9 cellular contexts compared by ENCODE assay signal in genomic region chr14:68784995-68785816, GRCh38. TPM values are rescaled to one million over a fixed set of nuclear protein-coding genes. Genes with fewer than 3 reads are reported as not detected.
DNase-seq lines count a peak whose midpoint lies in the region; ATAC-seq and TF ChIP-seq lines count a peak whose summit lies in the region.
"Had no signal": no experiment of that assay in that cellular context is flagged by ENCODE, and none has a peak within 500 bp of the region (broad histone marks: within the 10 kb centered on the region; RNA-seq: fewer than 3 reads in every experiment).

No MANE protein-coding gene starts in this region.

- peak overlapping the region; percentile 93 for H3K27ac Mint-ChIP-seq in activated CD8-positive, alpha-beta memory T cell treated with anti-CD3 and anti-CD28 coated beads, Interleukin-2, amount 10 ng/mL, durations not matched to agents 7 days and 5 days

- H3K9me3 Mint-ChIP-seq in activated CD8-positive, alpha-beta memory T cell treated with anti-CD3 and anti-CD28 coated beads, Interleukin-2, amount 10 ng/mL, durations not matched to agents 7 days and 5 days (ENCODE audit: low read depth), result no peaks in the 10 kb centered on the region

- TF ChIP-seq CTCF in breast epithelium (IDR thresholded peaks at IDR 0.05), result no peak
- TF ChIP-seq CTCF in lower lobe of right lung (IDR thresholded peaks at IDR 0.05), result no peak

- H3K9me3 ChIP-seq in breast epithelium, result no peaks in the 10 kb centered on the region
- H3K9me3 ChIP-seq in lower lobe of right lung, result no peaks in the 10 kb centered on the region

- no peak overlapping the region for H3K4me3 Mint-ChIP-seq in activated CD8-positive, alpha-beta memory T cell treated with anti-CD3 and anti-CD28 coated beads, Interleukin-2, amount 10 ng/mL, durations not matched to agents 7 days and 5 days

- no peak for ATAC-seq in activated CD8-positive, alpha-beta memory T cell treated with anti-CD3 and anti-CD28 coated beads, Interleukin-2, amount 10 ng/mL, durations not matched to agents 7 days and 5 days
- ATAC-seq in lower lobe of right lung, result peak in 1 of 2 donors; percentile 0

- H3K4me3 ChIP-seq in breast epithelium (no peak overlapping the region), lower lobe of right lung (no peak overlapping the region), urinary bladder (ENCODE audit: low read depth, low read length) (no peak overlapping the region)

- peak overlapping the region; percentile 76 to 98 for H3K27ac ChIP-seq in breast epithelium
- H3K27ac ChIP-seq in lower lobe of right lung, result peak overlapping the region; percentile 100
- peak overlapping the region; percentile 33 for H3K27ac ChIP-seq in urinary bladder (ENCODE audit: low read depth)
- H3K27ac ChIP-seq: C4-2B had no signal

- H3K36me3 Mint-ChIP-seq in activated CD8-positive, alpha-beta memory T cell treated with anti-CD3 and anti-CD28 coated beads, Interleukin-2, amount 10 ng/mL, durations not matched to agents 7 days and 5 days, result peaks cover 30% of the 10 kb centered on the region

- no peaks in the 10 kb centered on the region for H3K27me3 Mint-ChIP-seq in activated CD8-positive, alpha-beta memory T cell treated with anti-CD3 and anti-CD28 coated beads, Interleukin-2, amount 10 ng/mL, durations not matched to agents 7 days and 5 days

- peak; percentile 40 for DNase-seq in activated CD8-positive, alpha-beta memory T cell treated with anti-CD3 and anti-CD28 coated beads, Interleukin-2, amount 10 ng/mL, durations not matched to agents 7 days and 5 days
- no peak for DNase-seq in activated CD8-positive, alpha-beta memory T cell treated with anti-CD3 and anti-CD28 coated beads, Interleukin-2, amount 50 U/mL, for 48 hours
- DNase-seq in breast epithelium (ENCODE audit: low spot score in 2 of 2), result peak in 1 of 2 donors; percentile 23
- DNase-seq in lower lobe of right lung, result no peak
- no peak for DNase-seq in RPMI8226
- no peak for DNase-seq in stimulated activated CD4-positive, alpha-beta T cell treated with anti-CD3 and anti-CD28 coated beads, Interleukin-4, amount 100 ng/mL, for 4 hours
- DNase-seq in T1000 (lab: John Stamatoyannopoulos, UW), result no peak

- intact Hi-C loops in breast epithelium (cut with DNase I; ENCODE audit: low total_unique reads), result loop anchor here (5.0 kb wide), 2 partner anchors 538 to 623 kb away; no protein-coding TSS in a partner anchor
- intact Hi-C loops in lower lobe of right lung (cut with DNase I), result no loop called here

- H3K4me1 Mint-ChIP-seq in activated CD8-positive, alpha-beta memory T cell treated with anti-CD3 and anti-CD28 coated beads, Interleukin-2, amount 10 ng/mL, durations not matched to agents 7 days and 5 days, result peaks cover 82% of the 10 kb centered on the region

- WGBS in urinary bladder, result 73% methylated on average over 7 of the region's 7 CpGs

- H3K36me3 ChIP-seq in breast epithelium (peaks cover 10% of the 10 kb centered on the region), lower lobe of right lung (peaks cover 39% of the 10 kb centered on the region), urinary bladder (ENCODE audit: insufficient read depth) (peaks cover 10% of the 10 kb centered on the region)

- H3K27me3 ChIP-seq in breast epithelium (no peaks in the 10 kb centered on the region), lower lobe of right lung (ENCODE audit: low read depth) (no peaks in the 10 kb centered on the region)

- peaks cover 3 to 4% of the 10 kb centered on the region in 2 donors for H3K4me1 ChIP-seq in breast epithelium
- H3K4me1 ChIP-seq in lower lobe of right lung, result peaks cover 82% of the 10 kb centered on the region
- H3K4me1 ChIP-seq in urinary bladder (ENCODE audit: insufficient read depth), result no peaks in the 10 kb centered on the region

- no peak for TF ChIP-seq POLR2A in breast epithelium (IDR thresholded peaks at IDR 0.05)

- CTCF ChIA-PET in activated CD8-positive, alpha-beta memory T cell treated with anti-CD3 and anti-CD28 coated beads, Interleukin-2, amount 10 ng/mL, durations not matched to agents 7 days and 5 days (lab: Charles Lee), result interaction anchor here (1.3 to 9.6 kb wide), 3 partner anchors 30 to 536 kb away, joined by 3 to 237 read pairs (median 8); no protein-coding TSS in a partner anchor

RNA-seq across cellular contexts. Expression of gene ZFP36L1, which starts 7.7 kb away (rescaled TPM):
- total RNA-seq in activated CD8-positive, alpha-beta memory T cell treated with anti-CD3 and anti-CD28 coated beads, Interleukin-2, amount 10 ng/mL, durations not matched to agents 7 days and 5 days, result 10 to 100 TPM; 53.6 to 85.6 TPM
- total RNA-seq in breast epithelium (100 to 1,000 TPM; 198 to 737 (median 492) TPM), lower lobe of right lung (199 TPM), urinary bladder (82.2 TPM)
- polyA plus RNA-seq in urinary bladder, result 653 TPM

Comparison
In these comparisons a context has a peak if more than half of its experiments do, and no peak if none do; other contexts are left out.
1. H3K27ac ChIP-seq: peak in every context shown above with its lines; median percentile 100 in lower lobe of right lung; 87 in breast epithelium; 33 in urinary bladder.